Comparison of ENCODE assay signal across 21 cellular contexts in genomic region chr11:129701706-129702105, GRCh38.
A peak's percentile ranks its signal among the peaks of the same experiment; 100 is the strongest.
DNase-seq lines count a peak whose midpoint lies in the region; ATAC-seq and TF ChIP-seq lines count a peak whose summit lies in the region.
"Had no signal": no experiment of that assay in that cellular context is flagged by ENCODE, and none has a peak within 500 bp of the region (broad histone marks: within the 10 kb centered on the region; RNA-seq: fewer than 3 reads in every experiment).

No MANE protein-coding gene starts in this region.

- no peak overlapping the region for H3K4ac ChIP-seq in neuronal stem cell (ENCODE audit: low read length)

- H3K27me3 ChIP-seq in esophagus muscularis mucosa, result peaks cover 0 to 17% (median 0%) of the 10 kb centered on the region in 4 donors
- peaks cover 0 to 2% (median 0%) of the 10 kb centered on the region in 3 experiments for H3K27me3 ChIP-seq in neuronal stem cell (ENCODE audit: control insufficient read depth in 3 of 3, insufficient read depth in 3 of 3, low read depth in 1 of 3, low read length in 3 of 3)
- H3K27me3 ChIP-seq: BE2C had no signal

- peak; percentile 5 for DNase-seq in AG20443 (ENCODE audit: low spot score)
- DNase-seq in SW480 (ENCODE audit: low spot score), result peak; percentile 39
- DNase-seq in esophagus muscularis mucosa (ENCODE audit: extremely low spot score), result peak; percentile 91
- no peak for DNase-seq in neuronal stem cell (ENCODE audit: low spot score)
- DNase-seq in medulla oblongata (ENCODE audit: extremely low spot score), result no peak
- no peak for DNase-seq in stimulated activated naive CD8-positive, alpha-beta T cell treated with anti-CD3 and anti-CD28 coated beads, Interleukin-15, Interleukin-2, amounts not matched to agents 100 U/mL and 50 U/mL, for 24 hours
- DNase-seq: 8988T; BE2C; C1 segment of cervical spinal cord; CD4-positive, CD25-positive, alpha-beta regulatory T cell; CD8-positive, alpha-beta memory T cell; COR-L47; DMS153; DMS79 treated with DMSO at 0.1 percent for 48 hours; GF-D8; HCEC 1CT; IMR-90 had no signal

- no peak overlapping the region for H4K91ac ChIP-seq in neuronal stem cell (ENCODE audit: low read depth, low read length, poor library complexity)

- H3K18ac ChIP-seq in neuronal stem cell (ENCODE audit: low read length), result peak overlapping the region; percentile 49

- ATAC-seq in stimulated activated naive CD8-positive, alpha-beta T cell treated with anti-CD3 and anti-CD28 coated beads, Interleukin-15, Interleukin-2, amounts not matched to agents 100 U/mL and 50 U/mL, for 24 hours, result no peak
- ATAC-seq in HG03457 (IDR thresholded peaks at IDR 0.05; ENCODE audit: unreplicated experiment), result no peak
- no peak for ATAC-seq in GM21526 (IDR thresholded peaks at IDR 0.05; ENCODE audit: low FRiP score, unreplicated experiment)
- ATAC-seq: GM23338, K562 had no signal

- WGBS in esophagus muscularis mucosa, result 82% methylated on average over 2 of the region's 6 CpGs
- no CpG with 5 or more reads among the region's 6 CpGs for WGBS in neuronal stem cell (ENCODE audit: extremely low coverage in 2 of 2, insufficient read length in 2 of 2, insufficient replicate concordance in 1 of 2), 2 donors

- H2AK5ac ChIP-seq in neuronal stem cell (ENCODE audit: low read depth, low read length), result no peak overlapping the region

- no peak overlapping the region for H3K4me3 ChIP-seq in esophagus muscularis mucosa
- H3K4me3 ChIP-seq in neuronal stem cell (ENCODE audit: low read length in 2 of 2), result no peak overlapping the region
- H3K4me3 ChIP-seq: GM23338, K562 had no signal

- no peaks in the 10 kb centered on the region for H3K36me3 ChIP-seq in esophagus muscularis mucosa
- H3K36me3 ChIP-seq in neuronal stem cell (replicated peaks in 1 of 2; ENCODE audit: control insufficient read depth in 2 of 2, insufficient read depth in 2 of 2, low read length in 2 of 2), result no peaks in the 10 kb centered on the region
- H3K36me3 ChIP-seq: BE2C had no signal

- TF ChIP-seq POLR2A in esophagus muscularis mucosa (IDR thresholded peaks at IDR 0.05; ENCODE audit: low read depth), result no peak

- H3K23ac ChIP-seq in neuronal stem cell (ENCODE audit: low read depth, low read length, poor library complexity), result no peak overlapping the region

- H3K14ac ChIP-seq in neuronal stem cell (ENCODE audit: low read length), result no peak overlapping the region

- no peak for TF ChIP-seq CTCF in esophagus muscularis mucosa (IDR thresholded peaks at IDR 0.05)

- H3K4me2 ChIP-seq in neuronal stem cell (ENCODE audit: insufficient read depth, low read length, poor library complexity, severe bottlenecking), result no peak overlapping the region
- H3K4me2 ChIP-seq: GM23338 had no signal

- no peak overlapping the region for H2BK12ac ChIP-seq in neuronal stem cell (ENCODE audit: low read length)

- H2BK15ac ChIP-seq in neuronal stem cell (ENCODE audit: low read length), result no peak overlapping the region

- H3K9me3 ChIP-seq in esophagus muscularis mucosa, result no peaks in the 10 kb centered on the region
- H3K9me3 ChIP-seq in neuronal stem cell (replicated peaks in 1 of 2; ENCODE audit: control insufficient read depth in 2 of 2, insufficient read depth in 1 of 2, low read depth in 1 of 2, low read length in 2 of 2), result no peaks in the 10 kb centered on the region
- H3K9me3 ChIP-seq: BE2C had no signal

- intact Hi-C loops in esophagus muscularis mucosa (cut with DNase I), result no loop called here

- TF ChIP-seq EP300 in esophagus muscularis mucosa (IDR thresholded peaks at IDR 0.05), result no peak

- no peak overlapping the region for H2AFZ ChIP-seq in neuronal stem cell (ENCODE audit: low read length)
- H2AFZ ChIP-seq: GM23338 had no signal

- no peaks in the 10 kb centered on the region for H3K4me1 ChIP-seq in esophagus muscularis mucosa
- H3K4me1 ChIP-seq in neuronal stem cell (ENCODE audit: control insufficient read depth in 2 of 2, insufficient read depth in 1 of 2, low read depth in 1 of 2, low read length in 2 of 2), result no peaks in the 10 kb centered on the region
- H3K4me1 ChIP-seq: BE2C had no signal

- no peak overlapping the region for H4K8ac ChIP-seq in neuronal stem cell (ENCODE audit: low read depth, low read length)

- no peak overlapping the region for H3K9ac ChIP-seq in neuronal stem cell (ENCODE audit: low read depth, low read length, poor library complexity)

- H3K27ac ChIP-seq in esophagus muscularis mucosa (replicated peaks in 1 of 4) (no peak overlapping the region), neuronal stem cell (replicated peaks; ENCODE audit: low read length) (no peak overlapping the region)

- H2BK5ac ChIP-seq in neuronal stem cell (ENCODE audit: low read length), result no peak overlapping the region

- H3K79me1 ChIP-seq in neuronal stem cell (ENCODE audit: low read depth, low read length), result no peaks in the 10 kb centered on the region

- no peak overlapping the region for H2BK120ac ChIP-seq in neuronal stem cell (ENCODE audit: low read depth, low read length)

Comparison
In these comparisons a context has a peak if more than half of its experiments do, and no peak if none do; other contexts are left out.
1. DNase-seq: peak in AG20443 (single experiment), SW480 (single experiment) and esophagus muscularis mucosa (single experiment); none in neuronal stem cell (single experiment), medulla oblongata (single experiment) and stimulated activated naive CD8-positive, alpha-beta T cell treated with anti-CD3 and anti-CD28 coated beads, Interleukin-15, Interleukin-2, amounts not matched to agents 100 U/mL and 50 U/mL, for 24 hours (single experiment).